Comparison of ENCODE assay signal across 29 cellular contexts in the genomic region with DNA sequence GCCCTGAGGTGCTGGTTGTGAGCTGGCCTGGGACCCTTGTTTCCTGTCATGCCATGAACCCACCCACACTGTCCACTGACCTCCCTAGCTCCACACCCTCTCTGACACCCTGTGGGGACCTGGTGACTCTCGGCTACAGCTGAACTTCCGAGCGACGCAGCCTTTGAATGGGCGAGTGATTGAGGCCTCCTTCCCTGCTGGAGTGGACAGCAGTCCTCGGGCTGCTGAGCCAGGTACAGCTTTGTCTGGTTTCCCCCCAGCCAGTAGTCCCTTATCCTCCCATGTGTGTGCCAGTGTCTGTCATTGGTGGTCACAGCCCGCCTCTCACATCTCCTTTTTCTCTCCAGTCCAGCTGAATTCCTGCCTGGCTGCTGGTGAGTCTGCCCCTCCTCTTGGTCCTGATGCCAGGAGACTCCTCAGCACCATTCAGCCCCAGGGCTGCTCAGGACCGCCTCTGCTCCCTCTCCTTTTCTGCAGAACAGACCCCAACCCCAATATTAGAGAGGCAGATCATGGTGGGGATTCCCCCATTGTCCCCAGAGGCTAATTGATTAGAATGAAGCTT. TPM values are rescaled to one million over a fixed set of nuclear protein-coding genes. Genes with fewer than 3 reads are reported as not detected.
DNase-seq lines count a peak whose midpoint lies in the region; ATAC-seq and TF ChIP-seq lines count a peak whose summit lies in the region.
"Had no signal": no experiment of that assay in that cellular context is flagged by ENCODE, and none has a peak within 500 bp of the region (broad histone marks: within the 10 kb centered on the region; RNA-seq: fewer than 3 reads in every experiment).

No MANE protein-coding gene starts in this region.

- H3K4me1 ChIP-seq in osteoblast (ENCODE audit: insufficient read depth, low read length) (peaks cover 27% of the 10 kb centered on the region), tibial artery (peaks cover 0 to 62% (median 34%) of the 10 kb centered on the region in 4 donors)

- H3K79me2 ChIP-seq in osteoblast (ENCODE audit: insufficient read depth, low read length): peaks cover 5% of the 10 kb centered on the region

- H3K36me3 ChIP-seq in osteoblast (ENCODE audit: insufficient read depth, low read length): peaks cover 37% of the 10 kb centered on the region
- H3K36me3 ChIP-seq in tibial artery: peaks cover 32 to 35% (median 32%) of the 10 kb centered on the region in 3 donors
- H3K36me3 ChIP-seq: breast epithelium, colonic mucosa, pancreas had no signal

- H3K27ac ChIP-seq in osteoblast (ENCODE audit: low read depth, low read length) (no peak overlapping the region), tibial artery (peak overlapping the region; percentile 96 to 97)
- H3K27ac ChIP-seq: adrenal gland, breast epithelium, C4-2B, colonic mucosa, epithelial cell of prostate, pancreas, SK-N-MC, upper lobe of left lung had no signal

- H3K4me3 Mint-ChIP-seq in HFFc6: peak overlapping the region; percentile 23; the same call in 1 of the 2 replicates
- no peak overlapping the region for H3K4me3 Mint-ChIP-seq in T-helper 2 cell treated with Interferon-gamma antibody and Interleukin-4, amounts not matched to agents 5 μg/mL and 100 μg/mL, for 36 hours
- no peak overlapping the region for H3K4me3 Mint-ChIP-seq in stimulated activated effector memory CD8-positive, alpha-beta T cell treated with anti-CD3 and anti-CD28 coated beads, Interleukin-12 subunit alpha, Interleukin-12 subunit beta, amount 100 ng/mL, for 72 hours
- H3K4me3 Mint-ChIP-seq: activated CD8-positive, alpha-beta T cell treated with anti-CD3 and anti-CD28 coated beads for 36 hours; activated naive CD4-positive, alpha-beta T cell treated with anti-CD3 and anti-CD28 coated beads, Interleukin-2, amount 10 ng/mL, durations not matched to agents 7 days and 5 days; activated T-helper 17 cell treated with anti-CD3 and anti-CD28 coated beads, Interleukin-2, amount 50 U/mL, for 72 hours; nephron progenitor cell; T-helper 1 cell treated with Interleukin-12 subunit alpha and Interleukin-12 subunit beta and Interleukin-4 antibody, amounts not matched to agents 30 μg/mL and 1 μg/mL, for 36 hours had no signal

- peak overlapping the region; percentile 79 for H3K27ac Mint-ChIP-seq in HFFc6
- no peak overlapping the region for H3K27ac Mint-ChIP-seq in T-helper 2 cell treated with Interferon-gamma antibody and Interleukin-4, amounts not matched to agents 5 μg/mL and 100 μg/mL, for 36 hours
- no peak overlapping the region for H3K27ac Mint-ChIP-seq in stimulated activated effector memory CD8-positive, alpha-beta T cell treated with anti-CD3 and anti-CD28 coated beads, Interleukin-12 subunit alpha, Interleukin-12 subunit beta, amount 100 ng/mL, for 72 hours
- H3K27ac Mint-ChIP-seq: activated CD8-positive, alpha-beta T cell treated with anti-CD3 and anti-CD28 coated beads for 36 hours; activated naive CD4-positive, alpha-beta T cell treated with anti-CD3 and anti-CD28 coated beads, Interleukin-2, amount 10 ng/mL, durations not matched to agents 7 days and 5 days; activated T-helper 17 cell treated with anti-CD3 and anti-CD28 coated beads, Interleukin-2, amount 50 U/mL, for 72 hours; T-helper 1 cell treated with Interleukin-12 subunit alpha and Interleukin-12 subunit beta and Interleukin-4 antibody, amounts not matched to agents 30 μg/mL and 1 μg/mL, for 36 hours had no signal

- H2AFZ ChIP-seq in osteoblast (ENCODE audit: low read length): no peak overlapping the region

- no peak overlapping the region for H3K4me3 ChIP-seq in osteoblast (ENCODE audit: insufficient read depth, low read length)
- no peak overlapping the region for H3K4me3 ChIP-seq in tibial artery
- H3K4me3 ChIP-seq: adrenal gland, breast epithelium, colonic mucosa, pancreas, SK-N-MC, smooth muscle cell, upper lobe of left lung had no signal

- DNase-seq in HFFc6 (no peak), amniotic epithelial cell (ENCODE audit: low read depth) (peak; percentile 22), osteoblast (ENCODE audit: insufficient read length, low spot score, missing footprints) (peak; percentile 87), tibial artery (peak in 1 of 2 donors; percentile 73), NCI-H2029 treated with DMSO at 0.1 percent for 48 hours (lab: John Stamatoyannopoulos, UW) (no peak)
- no peak for DNase-seq in T-helper 2 cell treated with Interferon-gamma antibody and Interleukin-4, amounts not matched to agents 5 μg/mL and 100 μg/mL, for 36 hours (ENCODE audit: low spot score)
- no peak for DNase-seq in stimulated activated effector memory CD8-positive, alpha-beta T cell treated with anti-CD3 and anti-CD28 coated beads, Interleukin-12 subunit alpha, Interleukin-12 subunit beta, amount 100 ng/mL, for 72 hours (ENCODE audit: low spot score in 2 of 2)
- DNase-seq: activated CD4-positive, CD25-positive, alpha-beta regulatory T cell treated with anti-CD3 and anti-CD28 coated beads, Interleukin-2, amount 50 U/mL, for 72 hours; activated CD8-positive, alpha-beta T cell treated with anti-CD3 and anti-CD28 coated beads for 36 hours; activated naive CD4-positive, alpha-beta T cell treated with anti-CD3 and anti-CD28 coated beads, Interleukin-2, amount 10 ng/mL, durations not matched to agents 7 days and 5 days; adrenal gland; colonic mucosa; DMS79; effector CD8-positive, alpha-beta T cell; GF-D8; mammary epithelial cell; NCI-H446 treated with DMSO at 0.1 percent for 48 hours; NCI-H82; nephron progenitor cell; stimulated activated CD4-positive, alpha-beta T cell treated with anti-CD3 and anti-CD28 coated beads, Interleukin-1b, Interleukin-23, amount 100 ng/mL, for 48 hours; upper lobe of left lung had no signal

- no peak for ATAC-seq in stimulated activated effector memory CD8-positive, alpha-beta T cell treated with anti-CD3 and anti-CD28 coated beads, Interleukin-12 subunit alpha, Interleukin-12 subunit beta, amount 100 ng/mL, for 72 hours
- ATAC-seq: activated CD8-positive, alpha-beta T cell treated with anti-CD3 and anti-CD28 coated beads for 36 hours; activated T-helper 17 cell treated with anti-CD3 and anti-CD28 coated beads, Interleukin-2, amount 50 U/mL, for 72 hours; pancreas had no signal

- H3K4me1 Mint-ChIP-seq in HFFc6 (ENCODE audit: low read depth): peaks cover 76% of the 10 kb centered on the region
- H3K4me1 Mint-ChIP-seq in T-helper 2 cell treated with Interferon-gamma antibody and Interleukin-4, amounts not matched to agents 5 μg/mL and 100 μg/mL, for 36 hours (ENCODE audit: low read depth): peaks cover 3% of the 10 kb centered on the region
- peaks cover 14% of the 10 kb centered on the region for H3K4me1 Mint-ChIP-seq in stimulated activated effector memory CD8-positive, alpha-beta T cell treated with anti-CD3 and anti-CD28 coated beads, Interleukin-12 subunit alpha, Interleukin-12 subunit beta, amount 100 ng/mL, for 72 hours

- peaks cover 31% of the 10 kb centered on the region for H3K27me3 Mint-ChIP-seq in HFFc6 (ENCODE audit: insufficient read depth)
- H3K27me3 Mint-ChIP-seq in T-helper 2 cell treated with Interferon-gamma antibody and Interleukin-4, amounts not matched to agents 5 μg/mL and 100 μg/mL, for 36 hours (ENCODE audit: low read depth): peaks cover 15% of the 10 kb centered on the region
- H3K27me3 Mint-ChIP-seq: activated T-helper 17 cell treated with anti-CD3 and anti-CD28 coated beads, Interleukin-2, amount 50 U/mL, for 72 hours had no signal

- H4K20me1 ChIP-seq in osteoblast (ENCODE audit: insufficient read depth, low read length): peaks cover 43% of the 10 kb centered on the region

- H3K36me3 Mint-ChIP-seq in HFFc6 (ENCODE audit: low read depth): peaks cover 30% of the 10 kb centered on the region
- H3K36me3 Mint-ChIP-seq in T-helper 2 cell treated with Interferon-gamma antibody and Interleukin-4, amounts not matched to agents 5 μg/mL and 100 μg/mL, for 36 hours (ENCODE audit: low read depth): no peaks in the 10 kb centered on the region
- H3K36me3 Mint-ChIP-seq in stimulated activated effector memory CD8-positive, alpha-beta T cell treated with anti-CD3 and anti-CD28 coated beads, Interleukin-12 subunit alpha, Interleukin-12 subunit beta, amount 100 ng/mL, for 72 hours: no peaks in the 10 kb centered on the region
- H3K36me3 Mint-ChIP-seq: activated naive CD4-positive, alpha-beta T cell treated with anti-CD3 and anti-CD28 coated beads, Interleukin-2, amount 10 ng/mL, durations not matched to agents 7 days and 5 days had no signal

- TF ChIP-seq CTCF in HFFc6 (IDR thresholded peaks at IDR 0.05): no peak
- no peak for TF ChIP-seq CTCF in osteoblast (IDR thresholded peaks at IDR 0.05; ENCODE audit: extremely low read depth, low read depth, low read length)
- no peak for TF ChIP-seq CTCF in tibial artery (IDR thresholded peaks at IDR 0.05)

- no peaks in the 10 kb centered on the region for H3K9me3 ChIP-seq in osteoblast (ENCODE audit: low read depth, low read length)
- H3K9me3 ChIP-seq in tibial artery: no peaks in the 10 kb centered on the region
- H3K9me3 ChIP-seq: adrenal gland, breast epithelium, colonic mucosa, pancreas, upper lobe of left lung had no signal

- H3K27me3 ChIP-seq in osteoblast (ENCODE audit: insufficient read depth, low read length) (peaks cover 7% of the 10 kb centered on the region), tibial artery (no peaks in the 10 kb centered on the region)
- H3K27me3 ChIP-seq: adrenal gland, breast epithelium, colonic mucosa, pancreas, upper lobe of left lung had no signal

- intact Hi-C loops in tibial artery (cut with DNase I; ENCODE audit: low total_unique reads): no loop called here

- no peak overlapping the region for H3K4me2 ChIP-seq in osteoblast (ENCODE audit: insufficient read depth, low read length)
- H3K4me2 ChIP-seq: smooth muscle cell had no signal

- no peaks in the 10 kb centered on the region for H3K9me3 Mint-ChIP-seq in HFFc6
- no peaks in the 10 kb centered on the region for H3K9me3 Mint-ChIP-seq in T-helper 2 cell treated with Interferon-gamma antibody and Interleukin-4, amounts not matched to agents 5 μg/mL and 100 μg/mL, for 36 hours
- no peaks in the 10 kb centered on the region for H3K9me3 Mint-ChIP-seq in stimulated activated effector memory CD8-positive, alpha-beta T cell treated with anti-CD3 and anti-CD28 coated beads, Interleukin-12 subunit alpha, Interleukin-12 subunit beta, amount 100 ng/mL, for 72 hours
- H3K9me3 Mint-ChIP-seq: activated CD8-positive, alpha-beta T cell treated with anti-CD3 and anti-CD28 coated beads for 36 hours; activated naive CD4-positive, alpha-beta T cell treated with anti-CD3 and anti-CD28 coated beads, Interleukin-2, amount 10 ng/mL, durations not matched to agents 7 days and 5 days; activated T-helper 17 cell treated with anti-CD3 and anti-CD28 coated beads, Interleukin-2, amount 50 U/mL, for 72 hours; nephron progenitor cell; T-helper 1 cell treated with Interleukin-12 subunit alpha and Interleukin-12 subunit beta and Interleukin-4 antibody, amounts not matched to agents 30 μg/mL and 1 μg/mL, for 36 hours had no signal

RNA-seq across cellular contexts. Expression of gene CA9, which starts 6.1 kb away (rescaled TPM):
- under 1 TPM in 1 of 6 experiments, not detected in 5; 0.28 TPM for total RNA-seq in HFFc6 (2021; fragmentation: NEBNext Ultra II Directional; extraction: Animal tissue kit (Norgen Biotek cat#: 25700))
- not detected in 2 replicates for total RNA-seq in osteoblast

RNA-seq across cellular contexts. Expression of gene TPM2, which starts 9.9 kb away (rescaled TPM):
- total RNA-seq in HFFc6 (2021; fragmentation: NEBNext Ultra II Directional; extraction: Animal tissue kit (Norgen Biotek cat#: 25700)): 1,000 to 10,000 TPM; 1,810 to 3,557 (median 2,546) TPM
- total RNA-seq in osteoblast: 911 and 946 TPM in 2 replicates

RNA-seq across cellular contexts. Expression of gene ARHGEF39, which starts 14.9 kb away (rescaled TPM):
- 1 to 10 TPM; 1.7 to 4.4 (median 2.6) TPM for total RNA-seq in HFFc6 (2021; fragmentation: NEBNext Ultra II Directional; extraction: Animal tissue kit (Norgen Biotek cat#: 25700))
- total RNA-seq in osteoblast: 0.36 and 0.88 TPM in 2 replicates

RNA-seq across cellular contexts. Expression of gene CCDC107, which starts 21.8 kb away (rescaled TPM):
- total RNA-seq in HFFc6 (2021; fragmentation: NEBNext Ultra II Directional; extraction: Animal tissue kit (Norgen Biotek cat#: 25700)): 10 to 100 TPM; 22.5 to 29.8 (median 24.6) TPM
- total RNA-seq in osteoblast: 10.6 and 15.6 TPM in 2 replicates

RNA-seq across cellular contexts. Expression of gene RMRP, which starts 22.0 kb away (rescaled TPM):
- total RNA-seq in HFFc6 (2021; fragmentation: NEBNext Ultra II Directional; extraction: Animal tissue kit (Norgen Biotek cat#: 25700)): over 10,000 TPM in 5 of 6 experiments, 1,000 to 10,000 TPM in 1; 9,197 to 39,404 (median 23,537) TPM
- total RNA-seq in osteoblast: 88,726 and 110,601 TPM in 2 replicates

Comparison
In these comparisons a context has a peak if more than half of its experiments do, and no peak if none do; other contexts are left out.
1. DNase-seq: peak in amniotic epithelial cell (single experiment) and osteoblast (single experiment); none in HFFc6 (single experiment), T-helper 2 cell treated with Interferon-gamma antibody and Interleukin-4, amounts not matched to agents 5 μg/mL and 100 μg/mL, for 36 hours (single experiment), NCI-H2029 treated with DMSO at 0.1 percent for 48 hours (single experiment) and stimulated activated effector memory CD8-positive, alpha-beta T cell treated with anti-CD3 and anti-CD28 coated beads, Interleukin-12 subunit alpha, Interleukin-12 subunit beta, amount 100 ng/mL, for 72 hours (0 of 2).